26 cellular contexts compared by ENCODE assay signal in genomic region chr12:70043490-70044138, GRCh38.
DNase-seq lines count a peak whose midpoint lies in the region; ATAC-seq, FAIRE-seq and TF ChIP-seq lines count a peak whose summit lies in the region.
"Had no signal": no experiment of that assay in that cellular context is flagged by ENCODE, and none has a peak within 500 bp of the region (broad histone marks: within the 10 kb centered on the region; RNA-seq: fewer than 3 reads in every experiment).

No MANE protein-coding gene starts in this region.

- in situ Hi-C loops in HepG2 (cut with HindIII; ENCODE audit: extremely low pct_ligation_motif_present, low pct_unique_long_range_greater_than_20kb) (no loop called here), K562 (cut with MboI) (no loop called here)

- POLR2A ChIA-PET in HepG2 (lab: Yijun Ruan, JAX): no interaction called here
- POLR2A ChIA-PET in K562 (lab: Yijun Ruan, JAX): interaction anchor here (0.9 to 1.9 kb wide), 2 partner anchors 12 to 63 kb away, joined by 3 to 5 read pairs; no protein-coding TSS in a partner anchor
- POLR2A ChIA-PET in activated CD4-positive, alpha-beta memory T cell treated with anti-CD3 and anti-CD28 coated beads for 36 hours (lab: Charles Lee): no interaction called here

- BruUV-seq in HepG2 (replicated peaks; lab: Mats Ljungman, UMichigan): no TSS peak
- BruUV-seq in K562 (replicated peaks; lab: Mats Ljungman, UMichigan): no TSS peak

- H4K20me1 ChIP-seq in HepG2 (ENCODE audit: insufficient read depth, low read length): no peaks in the 10 kb centered on the region
- no peaks in the 10 kb centered on the region for H4K20me1 ChIP-seq in K562 (replicated peaks; ENCODE audit: control insufficient read depth, insufficient read depth, low read length)

- H3K9me1 ChIP-seq in K562 (ENCODE audit: control insufficient read depth, insufficient read depth, low read length): no peaks in the 10 kb centered on the region

- TF ChIP-seq RAD21 in HepG2 (CRISPR knock-in tag; IDR thresholded peaks at IDR 0.05) (no peak), K562 (CRISPR knock-in tag; conservative IDR thresholded peaks at IDR 0.05 in 1 of 2, IDR thresholded peaks at IDR 0.05 in 1 of 2) (no peak)

- WGBS in right lobe of liver (ENCODE audit: insufficient coverage, low coverage, low lambda C conversion rate, missing lambda C conversion rate): 43% methylated on average over 1 of the region's 4 CpGs
- 17% methylated on average over 3 of the region's 4 CpGs for WGBS in HepG2 (ENCODE audit: low lambda C conversion rate)
- WGBS in K562 (ENCODE audit: insufficient coverage, low coverage, missing lambda C conversion rate): 49% methylated on average over 4 of the region's 4 CpGs
- WGBS in esophagus muscularis mucosa: 69% methylated on average over 4 of the region's 4 CpGs

- H3K4me2 ChIP-seq in HepG2 (ENCODE audit: low read depth, low read length): no peak overlapping the region
- peak overlapping the region; percentile 26 for H3K4me2 ChIP-seq in K562 (ENCODE audit: insufficient read depth, low read length)

- no peak overlapping the region for H2AFZ ChIP-seq in HepG2 (ENCODE audit: low read length)
- peak overlapping the region; percentile 7; the same call in 1 of the 2 replicates for H2AFZ ChIP-seq in K562 (ENCODE audit: low read depth, low read length)
- H2AFZ ChIP-seq: parathyroid adenoma had no signal

- TF ChIP-seq CTCF in right lobe of liver (IDR thresholded peaks at IDR 0.05): no peak
- TF ChIP-seq CTCF in HepG2 (CRISPR knock-in tag; IDR thresholded peaks at IDR 0.05): no peak
- no peak for TF ChIP-seq CTCF in K562 (IDR thresholded peaks at IDR 0.05 in 2 of 3, conservative IDR thresholded peaks at IDR 0.05 in 1 of 3; ENCODE audit: insufficient read depth in 2 of 3, low read depth in 1 of 3, low read length in 3 of 3)
- TF ChIP-seq CTCF in esophagus muscularis mucosa (IDR thresholded peaks at IDR 0.05): no peak

- H3K27me3 ChIP-seq in right lobe of liver: no peaks in the 10 kb centered on the region
- H3K27me3 ChIP-seq in HepG2 (ENCODE audit: control insufficient read depth in 1 of 2, insufficient read depth in 2 of 2, low read length in 2 of 2): no peaks in the 10 kb centered on the region
- H3K27me3 ChIP-seq in K562 (ENCODE audit: control insufficient read depth in 2 of 2, insufficient read depth in 2 of 2, low read length in 2 of 2): no peaks in the 10 kb centered on the region
- no peaks in the 10 kb centered on the region for H3K27me3 ChIP-seq in esophagus muscularis mucosa
- H3K27me3 ChIP-seq: cardiac muscle cell, gastroesophageal sphincter had no signal

- H3K4me3 ChIP-seq in right lobe of liver (no peak overlapping the region), HepG2 (replicated peaks in 1 of 3; ENCODE audit: insufficient read depth in 1 of 3, low read depth in 2 of 3, low read length in 3 of 3) (no peak overlapping the region), K562 (no peak overlapping the region), esophagus muscularis mucosa (no peak overlapping the region)
- H3K4me3 ChIP-seq: cardiac muscle cell, gastroesophageal sphincter had no signal

- no peak overlapping the region for H3K27ac Mint-ChIP-seq in activated CD4-positive, alpha-beta memory T cell treated with anti-CD3 and anti-CD28 coated beads for 36 hours
- H3K27ac Mint-ChIP-seq: activated naive CD8-positive, alpha-beta T cell treated with anti-CD3 and anti-CD28 coated beads, Interleukin-2, amount 50 U/mL, for 24 hours; IgD-negative memory B cell; mesothelial cell of epicardium had no signal

- H3K9me3 ChIP-seq in right lobe of liver (no peaks in the 10 kb centered on the region), HepG2 (ENCODE audit: low read length) (no peaks in the 10 kb centered on the region), K562 (replicated peaks; ENCODE audit: control insufficient read depth, insufficient read depth, low read depth, low read length) (no peaks in the 10 kb centered on the region), esophagus muscularis mucosa (no peaks in the 10 kb centered on the region)
- H3K9me3 ChIP-seq: gastroesophageal sphincter had no signal

- TF ChIP-seq POLR2A in right lobe of liver (IDR thresholded peaks at IDR 0.05): no peak
- no peak for TF ChIP-seq POLR2A in HepG2 (IDR thresholded peaks at IDR 0.05; ENCODE audit: insufficient read depth in 1 of 2, low read depth in 2 of 2, low read length in 2 of 2)
- no peak for TF ChIP-seq POLR2A in K562 (conservative IDR thresholded peaks at IDR 0.05)
- TF ChIP-seq POLR2A in esophagus muscularis mucosa (IDR thresholded peaks at IDR 0.05; ENCODE audit: low read depth): no peak

- H3K36me3 Mint-ChIP-seq in activated CD4-positive, alpha-beta memory T cell treated with anti-CD3 and anti-CD28 coated beads for 36 hours: no peaks in the 10 kb centered on the region
- H3K36me3 Mint-ChIP-seq: IgD-negative memory B cell, mesothelial cell of epicardium had no signal

- H3K4me1 Mint-ChIP-seq in activated CD4-positive, alpha-beta memory T cell treated with anti-CD3 and anti-CD28 coated beads for 36 hours (ENCODE audit: low read depth): no peaks in the 10 kb centered on the region
- H3K4me1 Mint-ChIP-seq: activated naive CD8-positive, alpha-beta T cell treated with anti-CD3 and anti-CD28 coated beads, Interleukin-2, amount 50 U/mL, for 24 hours had no signal

- CTCF ChIA-PET in HepG2 (lab: Yijun Ruan, JAX; ENCODE audit: low intra/inter-chr PET ratio, low total read pairs): no interaction called here
- CTCF ChIA-PET in K562 (lab: Yijun Ruan, JAX; ENCODE audit: low intra/inter-chr PET ratio): no interaction called here
- CTCF ChIA-PET in activated CD4-positive, alpha-beta memory T cell treated with anti-CD3 and anti-CD28 coated beads for 36 hours (lab: Charles Lee): no interaction called here

- peaks cover 6% of the 10 kb centered on the region for H3K27me3 Mint-ChIP-seq in activated CD4-positive, alpha-beta memory T cell treated with anti-CD3 and anti-CD28 coated beads for 36 hours
- H3K27me3 Mint-ChIP-seq: IgD-negative memory B cell had no signal

- H3K4me1 ChIP-seq in right lobe of liver (peaks cover 0 to 15% (median 0%) of the 10 kb centered on the region in 4 donors), HepG2 (ENCODE audit: insufficient read depth, low read length) (no peaks in the 10 kb centered on the region), K562 (replicated peaks in 1 of 2; ENCODE audit: control insufficient read depth in 2 of 2, insufficient read depth in 2 of 2, low read length in 2 of 2) (peaks cover 0 to 8% of the 10 kb centered on the region in 2 experiments; a peak in 2 of 5 replicates), esophagus muscularis mucosa (peaks cover 0 to 14% (median 11%) of the 10 kb centered on the region in 4 donors)
- H3K4me1 ChIP-seq: parathyroid adenoma had no signal

- no peak overlapping the region for H3K4me3 Mint-ChIP-seq in activated CD4-positive, alpha-beta memory T cell treated with anti-CD3 and anti-CD28 coated beads for 36 hours
- H3K4me3 Mint-ChIP-seq: activated naive CD8-positive, alpha-beta T cell treated with anti-CD3 and anti-CD28 coated beads, Interleukin-2, amount 50 U/mL, for 24 hours; IgD-negative memory B cell; mesothelial cell of epicardium had no signal

- H3K9ac ChIP-seq in HepG2 (ENCODE audit: insufficient read depth, low read depth, low read length) (no peak overlapping the region), K562 (ENCODE audit: insufficient read depth in 1 of 2, low read depth in 2 of 2, low read length in 2 of 2) (no peak overlapping the region)
- H3K9ac ChIP-seq: parathyroid adenoma had no signal

- ATAC-seq in right lobe of liver (peak; percentile 30 to 76 (median 67)), HepG2 (no peak), K562 (no peak), left ventricle myocardium superior (peak; percentile 90), GM18868 (IDR thresholded peaks at IDR 0.05; ENCODE audit: unreplicated experiment) (no peak)
- ATAC-seq: activated naive CD8-positive, alpha-beta T cell treated with anti-CD3 and anti-CD28 coated beads, Interleukin-2, amount 50 U/mL, for 24 hours; gastroesophageal sphincter had no signal

- peak in 2 of 3 donors; percentile 18 to 46 for DNase-seq in right lobe of liver
- DNase-seq in HepG2 (ENCODE audit: low spot score): no peak
- DNase-seq in K562 (ENCODE audit: extremely low read depth in 1 of 4, low spot score in 3 of 4): no peak
- DNase-seq in left ventricle myocardium superior: no peak
- no peak for DNase-seq in esophagus muscularis mucosa (ENCODE audit: extremely low spot score)
- no peak for DNase-seq in urothelium cell line (ENCODE audit: low spot score)
- DNase-seq in activated CD4-positive, alpha-beta memory T cell treated with anti-CD3 and anti-CD28 coated beads for 36 hours: no peak
- DNase-seq: ACHN; activated CD4-positive, alpha-beta T cell treated with anti-CD3 and anti-CD28 coated beads for 48 hours; activated CD8-positive, alpha-beta memory T cell treated with anti-CD3 and anti-CD28 coated beads, Interleukin-2, amount 50 U/mL, for 4 hours; activated naive CD8-positive, alpha-beta T cell treated with anti-CD3 and anti-CD28 coated beads, Interleukin-2, amount 50 U/mL, for 24 hours; NCI-H146; NCI-H510A; stimulated activated CD4-positive, alpha-beta T cell treated with anti-CD3 and anti-CD28 coated beads, Interleukin-2, amount 100 ng/mL, for 24 hours; stimulated activated naive CD4-positive, alpha-beta T cell had no signal

- no peak for FAIRE-seq in HepG2 (lab: Jason Lieb, UNC)
- peak; percentile 58 for FAIRE-seq in K562 (lab: Jason Lieb, UNC)
- FAIRE-seq in urothelium cell line (lab: Jason Lieb, UNC): no peak
- FAIRE-seq: G401.6 had no signal

- H3K36me3 ChIP-seq in right lobe of liver (no peaks in the 10 kb centered on the region), HepG2 (replicated peaks in 1 of 2; ENCODE audit: control insufficient read depth in 1 of 2, insufficient read depth in 2 of 2, low read length in 2 of 2) (no peaks in the 10 kb centered on the region), K562 (ENCODE audit: control insufficient read depth, insufficient read depth, low read length) (no peaks in the 10 kb centered on the region), esophagus muscularis mucosa (no peaks in the 10 kb centered on the region)
- H3K36me3 ChIP-seq: cardiac muscle cell, gastroesophageal sphincter had no signal

- H3K27ac ChIP-seq in right lobe of liver (no peak overlapping the region), HepG2 (ENCODE audit: extremely low read length, insufficient read depth, low read length) (no peak overlapping the region), K562 (ENCODE audit: extremely low read depth, low read depth, low read length) (no peak overlapping the region), esophagus muscularis mucosa (replicated peaks in 1 of 4) (no peak overlapping the region)
- H3K27ac ChIP-seq: C4-2B, cardiac muscle cell, epithelial cell of prostate, gastroesophageal sphincter, HL-60, parathyroid adenoma had no signal

- no peaks in the 10 kb centered on the region for H3K79me2 ChIP-seq in HepG2 (ENCODE audit: insufficient read depth, low read length)
- H3K79me2 ChIP-seq in K562 (ENCODE audit: control insufficient read depth, insufficient read depth, low read length): no peaks in the 10 kb centered on the region
- H3K79me2 ChIP-seq: parathyroid adenoma had no signal

- H3K9me3 Mint-ChIP-seq in activated CD4-positive, alpha-beta memory T cell treated with anti-CD3 and anti-CD28 coated beads for 36 hours: no peaks in the 10 kb centered on the region
- H3K9me3 Mint-ChIP-seq: activated naive CD8-positive, alpha-beta T cell treated with anti-CD3 and anti-CD28 coated beads, Interleukin-2, amount 50 U/mL, for 24 hours; IgD-negative memory B cell; mesothelial cell of epicardium; nephron had no signal

- TF ChIP-seq EP300 in HepG2 (IDR thresholded peaks at IDR 0.05; ENCODE audit: low read depth in 2 of 2, low read length in 2 of 2) (no peak), HepG2 (CRISPR knock-in tag; IDR thresholded peaks at IDR 0.05; ENCODE audit: borderline replicate concordance) (no peak), K562 (IDR thresholded peaks at IDR 0.05; ENCODE audit: low read length) (no peak), esophagus muscularis mucosa (IDR thresholded peaks at IDR 0.05) (no peak)

- intact Hi-C loops in right lobe of liver (cut with DNase I): no loop called here
- intact Hi-C loops in HepG2 (cut with micrococcal nuclease; ENCODE audit: unreplicated experiment): no loop called here
- intact Hi-C loops in K562 (cut with micrococcal nuclease): no loop called here
- intact Hi-C loops in left ventricle myocardium superior (cut with micrococcal nuclease): no loop called here
- intact Hi-C loops in esophagus muscularis mucosa (cut with DNase I): no loop called here
- intact Hi-C loops in activated CD4-positive, alpha-beta memory T cell treated with anti-CD3 and anti-CD28 coated beads for 36 hours (cut with micrococcal nuclease): no loop called here

Comparison
In these comparisons a context has a peak if more than half of its experiments do, and no peak if none do; other contexts are left out.
1. ATAC-seq: peak in right lobe of liver (4 of 4) and left ventricle myocardium superior (single experiment); none in HepG2 (single experiment), K562 (single experiment) and GM18868 (single experiment).
2. DNase-seq: peak in right lobe of liver (2 of 3); none in HepG2 (single experiment), K562 (0 of 4), left ventricle myocardium superior (single experiment), esophagus muscularis mucosa (single experiment), urothelium cell line (single experiment) and activated CD4-positive, alpha-beta memory T cell treated with anti-CD3 and anti-CD28 coated beads for 36 hours (single experiment).